In genomic region chr9:77647659-77648457, GRCh38 we compare ENCODE assay signal across 1 cellular context.
TF ChIP-seq lines count a peak whose summit lies in the region.

TSS of gene GNA14 (minus strand) at chr9:77648322. CDS start at chr9:77647793, 529 bp downstream.

TF ChIP-seq in SK-N-SH treated with all-trans-retinoic acid at 6 μM for 48 hours, 23 proteins besides CTCF, POLR2A, EP300 and RAD21 (continued from another document):
- TF ChIP-seq TSHZ2 (CRISPR knock-in tag; IDR thresholded peaks at IDR 0.05) (no peak), SNAI2 (CRISPR knock-in tag; IDR thresholded peaks at IDR 0.05) (no peak), GLIS3 (CRISPR knock-in tag; IDR thresholded peaks at IDR 0.05) (no peak), ZFP30 (CRISPR knock-in tag; IDR thresholded peaks at IDR 0.05) (no peak), RARB (CRISPR knock-in tag; IDR thresholded peaks at IDR 0.05) (no peak)
TF ChIP-seq in SK-N-SH treated with all-trans-retinoic acid at 6 μM for 48 hours: peak in this region for 0.
